8 cellular contexts compared by ENCODE assay signal in the genomic region with DNA sequence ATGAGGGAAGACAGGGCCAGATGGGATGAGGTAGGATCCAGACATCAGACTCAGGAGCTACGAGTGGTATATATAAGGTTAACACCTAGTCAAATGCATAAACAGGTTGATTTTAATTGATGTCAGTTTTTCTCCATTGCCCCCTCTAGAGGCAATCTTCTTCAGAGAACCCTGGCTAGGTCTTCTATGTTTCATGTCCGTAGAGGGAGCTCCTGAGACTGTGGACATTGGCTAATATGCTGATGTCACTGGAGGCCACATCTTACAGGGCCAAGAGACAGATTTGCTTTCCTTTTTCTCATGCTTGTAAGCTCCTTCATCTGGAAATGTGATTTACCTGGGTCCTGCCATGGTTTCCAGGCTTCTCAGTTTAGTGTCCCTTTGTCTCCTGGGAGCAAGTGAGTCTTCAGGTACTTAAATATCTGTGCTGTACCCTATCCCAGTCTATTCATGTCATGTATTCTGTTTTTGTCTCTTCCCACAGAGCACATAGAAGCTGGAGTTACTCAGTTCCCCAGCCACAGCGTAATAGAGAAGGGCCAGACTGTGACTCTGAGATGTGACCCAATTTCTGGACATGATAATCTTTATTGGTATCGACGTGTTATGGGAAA.
DNase-seq lines count a peak whose midpoint lies in the region; ATAC-seq and TF ChIP-seq lines count a peak whose summit lies in the region.

No MANE protein-coding gene starts in this region.

- peak; percentile 15 for DNase-seq in 8988T
- peak; percentile 78 for DNase-seq in Daoy (ENCODE audit: low read depth)
- DNase-seq in SW480 (ENCODE audit: low spot score), result peak; percentile 80
- DNase-seq in glutamatergic neuron, result no peak
- DNase-seq in OCI-M2 (lab: John Stamatoyannopoulos, UW; ENCODE audit: unreplicated experiment), result no peak

- ATAC-seq in GM21529 (IDR thresholded peaks at IDR 0.05; ENCODE audit: unreplicated experiment), result peak; percentile 78
- ATAC-seq in HG03575 (IDR thresholded peaks at IDR 0.05; ENCODE audit: extremely low read depth, insufficient number of reproducible peaks, low FRiP score, unreplicated experiment), result peak; percentile 42
- ATAC-seq in stimulated activated memory B cell treated with anti-CD40 and anti-IgM and Interleukin-4, amounts not matched to agents 10 μg/mL and 1 μg/mL and 100 μg/mL, for 72 hours, result peak; percentile 69

- no peaks in the 10 kb centered on the region for H3K36me3 Mint-ChIP-seq in glutamatergic neuron (ENCODE audit: unreplicated experiment)
- H3K36me3 Mint-ChIP-seq in stimulated activated memory B cell treated with anti-CD40 and anti-IgM and Interleukin-4, amounts not matched to agents 10 μg/mL and 1 μg/mL and 100 μg/mL, for 72 hours, result no peaks in the 10 kb centered on the region

- peak; percentile 33 for TF ChIP-seq CTCF in glutamatergic neuron (IDR thresholded peaks at IDR 0.05; ENCODE audit: partially characterized antibody, unreplicated experiment)

- H3K9me3 Mint-ChIP-seq in glutamatergic neuron (ENCODE audit: unreplicated experiment), result no peaks in the 10 kb centered on the region
- no peaks in the 10 kb centered on the region for H3K9me3 Mint-ChIP-seq in stimulated activated memory B cell treated with anti-CD40 and anti-IgM and Interleukin-4, amounts not matched to agents 10 μg/mL and 1 μg/mL and 100 μg/mL, for 72 hours

- H3K4me1 Mint-ChIP-seq in glutamatergic neuron (ENCODE audit: low read depth, unreplicated experiment), result no peaks in the 10 kb centered on the region
- H3K4me1 Mint-ChIP-seq in stimulated activated memory B cell treated with anti-CD40 and anti-IgM and Interleukin-4, amounts not matched to agents 10 μg/mL and 1 μg/mL and 100 μg/mL, for 72 hours, result no peaks in the 10 kb centered on the region

- H3K4me3 Mint-ChIP-seq in glutamatergic neuron (ENCODE audit: unreplicated experiment), result no peak overlapping the region
- H3K4me3 Mint-ChIP-seq in stimulated activated memory B cell treated with anti-CD40 and anti-IgM and Interleukin-4, amounts not matched to agents 10 μg/mL and 1 μg/mL and 100 μg/mL, for 72 hours, result no peak overlapping the region

- H3K27me3 Mint-ChIP-seq in glutamatergic neuron (ENCODE audit: unreplicated experiment), result no peaks in the 10 kb centered on the region
- no peaks in the 10 kb centered on the region for H3K27me3 Mint-ChIP-seq in stimulated activated memory B cell treated with anti-CD40 and anti-IgM and Interleukin-4, amounts not matched to agents 10 μg/mL and 1 μg/mL and 100 μg/mL, for 72 hours

- no peak overlapping the region for H3K27ac Mint-ChIP-seq in glutamatergic neuron (ENCODE audit: unreplicated experiment)
- H3K27ac Mint-ChIP-seq in stimulated activated memory B cell treated with anti-CD40 and anti-IgM and Interleukin-4, amounts not matched to agents 10 μg/mL and 1 μg/mL and 100 μg/mL, for 72 hours, result no peak overlapping the region

Comparison
In these comparisons a context has a peak if more than half of its experiments do, and no peak if none do; other contexts are left out.
1. DNase-seq: peak in 8988T (single experiment), Daoy (single experiment) and SW480 (single experiment); none in glutamatergic neuron (single experiment) and OCI-M2 (single experiment).
2. Peak in every context shown above with its lines, with median percentiles within 50 percentile points of each other: ATAC-seq.